Comparison of ENCODE assay signal across 27 cellular contexts in genomic region chr1:163250382-163250974, GRCh38.
"Had no signal": no experiment of that assay in that cellular context is flagged by ENCODE, and none has a peak within 500 bp of the region (broad histone marks: within the 10 kb centered on the region; RNA-seq: fewer than 3 reads in every experiment).

No MANE protein-coding gene starts in this region.

- H3K9me3 ChIP-seq: body of pancreas, colonic mucosa, gastrocnemius medialis, heart right ventricle had no signal

- H3K27ac ChIP-seq: body of pancreas, colonic mucosa, epithelial cell of prostate, foreskin keratinocyte, gastrocnemius medialis, heart right ventricle had no signal

- H3K9me3 Mint-ChIP-seq: activated CD4-positive, alpha-beta memory T cell treated with anti-CD3 and anti-CD28 coated beads, Interleukin-2, amount 10 ng/mL, durations not matched to agents 7 days and 5 days; activated naive CD4-positive, alpha-beta T cell treated with anti-CD3 and anti-CD28 coated beads, Interleukin-2, amount 50 U/mL, for 72 hours; activated naive CD8-positive, alpha-beta T cell treated with anti-CD3 and anti-CD28 coated beads, Interleukin-2, amount 10 ng/mL, durations not matched to agents 7 days and 5 days; T-helper 1 cell treated with Interleukin-12 subunit alpha and Interleukin-12 subunit beta and Interleukin-4 antibody, amounts not matched to agents 30 μg/mL and 1 μg/mL, for 36 hours; WTC11 had no signal

- H3K4me1 Mint-ChIP-seq: activated CD4-positive, alpha-beta memory T cell treated with anti-CD3 and anti-CD28 coated beads, Interleukin-2, amount 10 ng/mL, durations not matched to agents 7 days and 5 days; activated CD4-positive, alpha-beta T cell treated with anti-CD3 and anti-CD28 coated beads, Interleukin-2, amount 10 ng/mL, durations not matched to agents 7 days and 5 days; activated naive CD4-positive, alpha-beta T cell treated with anti-CD3 and anti-CD28 coated beads, Interleukin-2, amount 10 ng/mL, durations not matched to agents 7 days and 5 days; activated naive CD8-positive, alpha-beta T cell treated with anti-CD3 and anti-CD28 coated beads, Interleukin-2, amount 10 ng/mL, durations not matched to agents 7 days and 5 days; T-cell; WTC11 had no signal

- H3K4me3 Mint-ChIP-seq: activated CD4-positive, alpha-beta memory T cell treated with anti-CD3 and anti-CD28 coated beads, Interleukin-2, amount 10 ng/mL, durations not matched to agents 7 days and 5 days; activated CD4-positive, alpha-beta T cell treated with anti-CD3 and anti-CD28 coated beads, Interleukin-2, amount 10 ng/mL, durations not matched to agents 7 days and 5 days; activated naive CD4-positive, alpha-beta T cell treated with anti-CD3 and anti-CD28 coated beads, Interleukin-2, amount 10 ng/mL, durations not matched to agents 7 days and 5 days; activated naive CD8-positive, alpha-beta T cell treated with anti-CD3 and anti-CD28 coated beads, Interleukin-2, amount 10 ng/mL, durations not matched to agents 7 days and 5 days; activated T-cell treated with anti-CD3 and anti-CD28 coated beads, Interleukin-2, amount 50 U/mL, for 24 hours; activated T-cell treated with anti-CD3 and anti-CD28 coated beads, Interleukin-2, amount 50 U/mL, for 72 hours; T-cell; T-helper 1 cell treated with Interleukin-12 subunit alpha and Interleukin-12 subunit beta and Interleukin-4 antibody, amounts not matched to agents 30 μg/mL and 1 μg/mL, for 36 hours; WTC11 had no signal

- H3K4me1 ChIP-seq: body of pancreas, colonic mucosa, foreskin keratinocyte, gastrocnemius medialis, heart right ventricle had no signal

- H3K27ac Mint-ChIP-seq: activated CD4-positive, alpha-beta memory T cell treated with anti-CD3 and anti-CD28 coated beads, Interleukin-2, amount 10 ng/mL, durations not matched to agents 7 days and 5 days; activated CD4-positive, alpha-beta T cell treated with anti-CD3 and anti-CD28 coated beads, Interleukin-2, amount 10 ng/mL, durations not matched to agents 7 days and 5 days; activated naive CD4-positive, alpha-beta T cell treated with anti-CD3 and anti-CD28 coated beads, Interleukin-2, amount 10 ng/mL, durations not matched to agents 7 days and 5 days; activated naive CD4-positive, alpha-beta T cell treated with anti-CD3 and anti-CD28 coated beads, Interleukin-2, amount 50 U/mL, for 72 hours; activated naive CD8-positive, alpha-beta T cell treated with anti-CD3 and anti-CD28 coated beads, Interleukin-2, amount 10 ng/mL, durations not matched to agents 7 days and 5 days; activated T-cell treated with anti-CD3 and anti-CD28 coated beads, Interleukin-2, amount 50 U/mL, for 24 hours; activated T-cell treated with anti-CD3 and anti-CD28 coated beads, Interleukin-2, amount 50 U/mL, for 72 hours; T-cell; T-helper 1 cell treated with Interleukin-12 subunit alpha and Interleukin-12 subunit beta and Interleukin-4 antibody, amounts not matched to agents 30 μg/mL and 1 μg/mL, for 36 hours; WTC11 had no signal

- H3K4me3 ChIP-seq: body of pancreas, colonic mucosa, gastrocnemius medialis, heart right ventricle had no signal

- ATAC-seq: activated naive CD4-positive, alpha-beta T cell treated with anti-CD3 and anti-CD28 coated beads, Interleukin-2, amount 50 U/mL, for 72 hours; activated T-cell treated with anti-CD3 and anti-CD28 coated beads, Interleukin-2, amount 50 U/mL, for 72 hours; body of pancreas; foreskin keratinocyte; gastrocnemius medialis; heart right ventricle; T-cell; WTC11 had no signal

- H3K36me3 Mint-ChIP-seq: activated naive CD4-positive, alpha-beta T cell treated with anti-CD3 and anti-CD28 coated beads, Interleukin-2, amount 10 ng/mL, durations not matched to agents 7 days and 5 days; activated naive CD4-positive, alpha-beta T cell treated with anti-CD3 and anti-CD28 coated beads, Interleukin-2, amount 50 U/mL, for 72 hours had no signal

- H3K27me3 ChIP-seq: body of pancreas, colonic mucosa, foreskin keratinocyte, gastrocnemius medialis, heart right ventricle had no signal

- H3K36me3 ChIP-seq: colonic mucosa, gastrocnemius medialis, heart right ventricle had no signal

- H3K27me3 Mint-ChIP-seq: activated CD4-positive, alpha-beta memory T cell treated with anti-CD3 and anti-CD28 coated beads, Interleukin-2, amount 10 ng/mL, durations not matched to agents 7 days and 5 days; activated CD4-positive, alpha-beta T cell treated with anti-CD3 and anti-CD28 coated beads, Interleukin-2, amount 10 ng/mL, durations not matched to agents 7 days and 5 days; activated naive CD4-positive, alpha-beta T cell treated with anti-CD3 and anti-CD28 coated beads, Interleukin-2, amount 10 ng/mL, durations not matched to agents 7 days and 5 days; activated naive CD8-positive, alpha-beta T cell treated with anti-CD3 and anti-CD28 coated beads, Interleukin-2, amount 10 ng/mL, durations not matched to agents 7 days and 5 days; activated T-cell treated with anti-CD3 and anti-CD28 coated beads, Interleukin-2, amount 50 U/mL, for 24 hours; T-cell had no signal

- DNase-seq: activated CD4-positive, alpha-beta memory T cell treated with anti-CD3 and anti-CD28 coated beads, Interleukin-2, amount 10 ng/mL, durations not matched to agents 7 days and 5 days; activated CD4-positive, alpha-beta T cell treated with anti-CD3 and anti-CD28 coated beads for 1 hour; activated CD4-positive, alpha-beta T cell treated with anti-CD3 and anti-CD28 coated beads for 4 hours; activated CD4-positive, alpha-beta T cell treated with anti-CD3 and anti-CD28 coated beads, Interleukin-2, amount 10 ng/mL, durations not matched to agents 7 days and 5 days; activated CD4-positive, alpha-beta T cell treated with anti-CD3 and anti-CD28 coated beads, Interleukin-2, amount 50 U/mL, for 4 hours; activated CD8-positive, alpha-beta memory T cell treated with anti-CD3 and anti-CD28 coated beads, Interleukin-2, amount 50 U/mL, for 48 hours; activated gamma-delta T cell; activated naive CD4-positive, alpha-beta T cell; activated naive CD4-positive, alpha-beta T cell treated with anti-CD3 and anti-CD28 coated beads, Interleukin-2, amount 10 ng/mL, durations not matched to agents 7 days and 5 days; activated naive CD8-positive, alpha-beta T cell treated with anti-CD3 and anti-CD28 coated beads, Interleukin-2, amount 10 ng/mL, durations not matched to agents 7 days and 5 days; activated T-cell treated with anti-CD3 and anti-CD28 coated beads for 4 hours; activated T-cell treated with anti-CD3 and anti-CD28 coated beads, Interleukin-2, amount 50 U/mL, for 24 hours; activated T-cell treated with anti-CD3 and anti-CD28 coated beads, Interleukin-2, amount 50 U/mL, for 72 hours; body of pancreas; caudate nucleus; colonic mucosa; effector CD8-positive, alpha-beta T cell; foreskin keratinocyte; gastrocnemius medialis; heart right ventricle; SW 1271; T-cell; T-helper 9 cell had no signal
